Comparison of ENCODE assay signal across 5 cellular contexts in genomic region chr15:57014896-57015295, GRCh38.
DNase-seq lines count a peak whose midpoint lies in the region; ATAC-seq, FAIRE-seq and TF ChIP-seq lines count a peak whose summit lies in the region.
"Not testable (repeated sequence)": the region's sequence is repeated elsewhere in the genome, so short reads cannot be mapped to it uniquely, and the experiment has no call there.

No MANE protein-coding gene starts in this region.

- DNase-seq in Calu3; RWPE2 (ENCODE audit: low spot score); mammary epithelial cell; keratinocyte (ENCODE audit: low read depth, low spot score): not testable (repeated sequence)

- H3K27me3 Mint-ChIP-seq in Calu3 (ENCODE audit: unreplicated experiment) = not testable (repeated sequence)

- CTCF ChIA-PET in Calu3 (lab: Charles Lee); mammary epithelial cell (lab: Charles Lee; ENCODE audit: low non-redundant PET): not testable (repeated sequence)

- not testable (repeated sequence) for H4K20me1 ChIP-seq in mammary epithelial cell (ENCODE audit: insufficient read depth, low read length); keratinocyte (ENCODE audit: control insufficient read depth, extremely low read depth, insufficient read depth, low read length)

- H3K4me1 ChIP-seq in RWPE2 (ENCODE audit: insufficient read depth, poor library complexity, severe bottlenecking) (peaks cover 52% of the 10 kb centered on the region), mammary epithelial cell (ENCODE audit: insufficient read depth, low read length) (peaks cover 24% of the 10 kb centered on the region), keratinocyte (ENCODE audit: control insufficient read depth, extremely low read depth, insufficient read depth, low read length) (peaks cover 21% of the 10 kb centered on the region), liver (ENCODE audit: control insufficient read depth in 4 of 4, insufficient read depth in 4 of 4, low read length in 3 of 4) (peaks cover 2 to 12% (median 3%) of the 10 kb centered on the region in 4 donors)

- not testable (repeated sequence) for H3K9ac ChIP-seq in mammary epithelial cell (ENCODE audit: insufficient read depth, low read length); keratinocyte (ENCODE audit: control insufficient read depth, extremely low read depth, insufficient read depth, low read length); liver (ENCODE audit: low read depth in 1 of 2, low read length in 2 of 2)

- H3K4me1 Mint-ChIP-seq in Calu3 (ENCODE audit: low read depth, unreplicated experiment) = peaks cover 67% of the 10 kb centered on the region

- H3K4me2 ChIP-seq in mammary epithelial cell (ENCODE audit: insufficient read depth, low read depth, low read length); keratinocyte (ENCODE audit: control insufficient read depth, extremely low read depth, insufficient read depth, low read depth, low read length): not testable (repeated sequence)

- intact Hi-C loops in Calu3 (cut with micrococcal nuclease; ENCODE audit: unreplicated experiment) = loop anchor here (5.0 kb wide), 4 partner anchors 47 to 122 kb away; no protein-coding TSS in a partner anchor
- intact Hi-C loops in mammary epithelial cell (cut with micrococcal nuclease) = loop anchor here (5.0 kb wide), 1 partner anchor 197 kb away; no protein-coding TSS in a partner anchor

- not testable (repeated sequence) for H2AFZ ChIP-seq in mammary epithelial cell (ENCODE audit: low read depth, low read length); keratinocyte (ENCODE audit: control insufficient read depth, low read length)

- 96% methylated on average over 5 of the region's 5 CpGs for WGBS in mammary epithelial cell (ENCODE audit: low coverage, missing lambda C conversion rate)
- 98% methylated on average over 5 of the region's 5 CpGs for whole genome bisulfite sequencing in liver

- in situ Hi-C loops in mammary epithelial cell (cut with MboI; ENCODE audit: low sequenced_read_pairs in 2 of 2) = not testable (repeated sequence)

- not testable (repeated sequence) for H3K9me3 ChIP-seq in RWPE2 (ENCODE audit: severe bottlenecking); mammary epithelial cell (replicated peaks; ENCODE audit: insufficient read depth, low read length); keratinocyte (ENCODE audit: control insufficient read depth, low read depth, low read length); liver (ENCODE audit: control insufficient read depth in 4 of 4, low read length in 3 of 4)

- TF ChIP-seq RAD21 in liver (IDR thresholded peaks at IDR 0.05) = not testable (repeated sequence)

- H3K27ac Mint-ChIP-seq in Calu3 (ENCODE audit: unreplicated experiment) = peak overlapping the region; percentile 83

- dilution Hi-C loops in mammary epithelial cell (cut with HindIII; ENCODE audit: low sequenced_read_pairs); keratinocyte (cut with MboI; ENCODE audit: extremely low pct_ligation_motif_present, low sequenced_read_pairs): not testable (repeated sequence)

- peaks cover 11% of the 10 kb centered on the region for H3K36me3 Mint-ChIP-seq in Calu3 (ENCODE audit: insufficient read depth, unreplicated experiment)

- H3K79me2 ChIP-seq in mammary epithelial cell (ENCODE audit: insufficient read depth, low read length) = peaks cover 91% of the 10 kb centered on the region
- H3K79me2 ChIP-seq in keratinocyte (ENCODE audit: control insufficient read depth, insufficient read depth, low read length) = peaks cover 59% of the 10 kb centered on the region

- not testable (repeated sequence) for H3K4me3 ChIP-seq in RWPE2 (ENCODE audit: severe bottlenecking); mammary epithelial cell (replicated peaks in 1 of 3; ENCODE audit: insufficient read depth in 1 of 3, low read depth in 2 of 3, low read length in 3 of 3); keratinocyte (ENCODE audit: control insufficient read depth in 2 of 3, extremely low read depth in 1 of 3, insufficient read depth in 2 of 3, low read depth in 1 of 3, low read length in 3 of 3); liver (ENCODE audit: low read depth in 1 of 3, low read length in 3 of 3)

- not testable (repeated sequence) for H3K9me1 ChIP-seq in keratinocyte (ENCODE audit: control insufficient read depth, extremely low read depth, insufficient read depth, low read length)

- H3K36me3 ChIP-seq in RWPE2 (ENCODE audit: low read depth); mammary epithelial cell (ENCODE audit: insufficient read depth, low read length); keratinocyte (ENCODE audit: control insufficient read depth in 2 of 2, extremely low read depth in 1 of 2, insufficient read depth in 2 of 2, low read length in 2 of 2); liver (ENCODE audit: control insufficient read depth in 4 of 4, insufficient read depth in 3 of 4, low read depth in 1 of 4, low read length in 3 of 4): not testable (repeated sequence)

- H3K27me3 ChIP-seq in RWPE2 (ENCODE audit: insufficient read depth, poor library complexity, severe bottlenecking); mammary epithelial cell (ENCODE audit: insufficient read depth, low read length); keratinocyte (ENCODE audit: control insufficient read depth, extremely low read depth, insufficient read depth, low read length); liver (ENCODE audit: control insufficient read depth in 4 of 4, insufficient read depth in 4 of 4, low read length in 3 of 4): not testable (repeated sequence)

- BruUV-seq in Calu3 (replicated peaks; lab: Mats Ljungman, UMichigan); mammary epithelial cell (replicated peaks; lab: Mats Ljungman, UMichigan): not testable (repeated sequence)

- not testable (repeated sequence) for ATAC-seq in RWPE2 (ENCODE audit: low read depth)

- TF ChIP-seq CTCF in Calu3 (IDR thresholded peaks at IDR 0.05; ENCODE audit: unreplicated experiment); RWPE2 (IDR thresholded peaks at IDR 0.05; ENCODE audit: poor library complexity, severe bottlenecking); mammary epithelial cell (conservative IDR thresholded peaks at IDR 0.05 in 1 of 2, IDR thresholded peaks at IDR 0.05 in 1 of 2; ENCODE audit: extremely low read depth in 1 of 2, insufficient read depth in 1 of 2, low read depth in 1 of 2, low read length in 2 of 2); keratinocyte (optimal IDR thresholded peaks at IDR 0.05 in 1 of 3, IDR thresholded peaks at IDR 0.05 in 1 of 3, conservative IDR thresholded peaks at IDR 0.05 in 1 of 3; ENCODE audit: extremely low read depth in 1 of 3, insufficient read depth in 2 of 3, low read length in 3 of 3); liver (IDR thresholded peaks at IDR 0.05; ENCODE audit: low read depth, low read length, missing input control): not testable (repeated sequence)

- H3K27ac ChIP-seq in RWPE2 (ENCODE audit: poor library complexity, severe bottlenecking) = peak overlapping the region; percentile 62
- peak overlapping the region; percentile 80 for H3K27ac ChIP-seq in mammary epithelial cell (ENCODE audit: insufficient read depth, low read depth, low read length)
- peak overlapping the region; percentile 93 for H3K27ac ChIP-seq in keratinocyte (ENCODE audit: control insufficient read depth, insufficient read depth, low read length)
- H3K27ac ChIP-seq in liver (ENCODE audit: low read depth in 1 of 2, low read length in 2 of 2) = peak overlapping the region; percentile 40 to 79

- FAIRE-seq in keratinocyte (lab: Jason Lieb, UNC) = not testable (repeated sequence)

- not testable (repeated sequence) for H3K4me3 Mint-ChIP-seq in Calu3 (ENCODE audit: low read depth, unreplicated experiment)

- H3K9me3 Mint-ChIP-seq in Calu3 (ENCODE audit: low read depth, unreplicated experiment) = not testable (repeated sequence)
